ENCODE assay signal across 8 cellular contexts in the genomic region with DNA sequence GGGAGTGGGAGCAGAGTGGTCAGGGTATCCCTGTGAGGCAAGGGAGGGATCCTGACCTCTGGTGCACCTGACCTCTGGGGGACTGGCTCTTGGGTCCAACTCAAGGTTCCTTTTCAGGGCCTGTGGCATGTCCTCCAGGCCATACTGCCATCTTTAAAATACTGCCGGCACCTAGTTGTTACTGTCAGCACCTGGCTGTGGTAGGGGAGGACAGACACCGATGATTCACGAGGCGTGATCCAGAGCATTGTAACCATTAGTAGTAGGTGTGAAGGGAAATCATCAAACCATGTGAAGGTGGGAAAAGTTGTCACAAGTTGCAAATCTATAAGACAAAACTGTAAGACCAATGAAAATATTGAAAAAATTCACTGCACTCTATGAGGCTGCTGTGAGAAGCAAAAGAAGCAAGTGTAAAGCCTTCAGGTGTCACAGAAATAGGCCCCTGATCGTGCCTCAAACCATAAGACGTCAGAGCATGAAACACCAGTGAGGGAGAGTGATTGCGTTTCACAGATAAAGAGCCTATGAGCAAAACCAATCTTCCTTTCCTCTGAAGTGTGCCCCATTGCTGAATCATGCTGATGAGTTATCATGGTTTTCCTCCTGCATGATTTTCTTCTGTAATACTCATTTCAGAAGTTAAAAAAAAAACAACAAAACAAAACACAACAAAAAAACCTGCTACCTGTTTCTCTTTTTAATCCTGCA. TPM values are rescaled to one million over a fixed set of nuclear protein-coding genes. Genes with fewer than 3 reads are reported as not detected.
DNase-seq lines count a peak whose midpoint lies in the region; ATAC-seq, FAIRE-seq and TF ChIP-seq lines count a peak whose summit lies in the region.

No MANE protein-coding gene starts in this region.

- in situ Hi-C loops in HepG2 (cut with HindIII; ENCODE audit: extremely low pct_ligation_motif_present, low pct_unique_long_range_greater_than_20kb): no loop called here

- H3K4me3 ChIP-seq in liver (ENCODE audit: low read depth in 1 of 3, low read length in 3 of 3): no peak overlapping the region
- H3K4me3 ChIP-seq in HepG2 (replicated peaks in 1 of 3; ENCODE audit: insufficient read depth in 1 of 3, low read depth in 2 of 3, low read length in 3 of 3): no peak overlapping the region

- POLR2A ChIA-PET in HepG2 (lab: Yijun Ruan, JAX): no interaction called here

- no peak overlapping the region for H2AFZ ChIP-seq in HepG2 (ENCODE audit: low read length)

- H3K36me3 ChIP-seq in liver (ENCODE audit: control insufficient read depth in 4 of 4, insufficient read depth in 3 of 4, low read depth in 1 of 4, low read length in 3 of 4): no peaks in the 10 kb centered on the region
- H3K36me3 ChIP-seq in HepG2 (replicated peaks in 1 of 2; ENCODE audit: control insufficient read depth in 1 of 2, insufficient read depth in 2 of 2, low read length in 2 of 2): no peaks in the 10 kb centered on the region

- no peak overlapping the region for H3K9ac ChIP-seq in liver (ENCODE audit: low read depth in 1 of 2, low read length in 2 of 2)
- H3K9ac ChIP-seq in HepG2 (ENCODE audit: insufficient read depth, low read depth, low read length): no peak overlapping the region

- H3K79me2 ChIP-seq in HepG2 (ENCODE audit: insufficient read depth, low read length): no peaks in the 10 kb centered on the region

- H3K27ac ChIP-seq in liver (ENCODE audit: low read depth in 1 of 2, low read length in 2 of 2) (peak overlapping the region; percentile 3 to 71), HepG2 (ENCODE audit: extremely low read length, insufficient read depth, low read length) (no peak overlapping the region)

- WGBS in liver: 82% methylated on average over 7 of the region's 7 CpGs
- WGBS in HepG2 (ENCODE audit: low lambda C conversion rate): 28% methylated on average over 7 of the region's 7 CpGs

- FAIRE-seq in HepG2 (lab: Jason Lieb, UNC): no peak

- no TSS peak for BruUV-seq in HepG2 (replicated peaks; lab: Mats Ljungman, UMichigan)

- TF ChIP-seq RAD21 in liver (IDR thresholded peaks at IDR 0.05): no peak
- no peak for TF ChIP-seq RAD21 in HepG2 (CRISPR knock-in tag; IDR thresholded peaks at IDR 0.05)

- H3K9me3 ChIP-seq in liver (ENCODE audit: control insufficient read depth in 4 of 4, low read length in 3 of 4): no peaks in the 10 kb centered on the region
- no peaks in the 10 kb centered on the region for H3K9me3 ChIP-seq in HepG2 (ENCODE audit: low read length)

- H4K20me1 ChIP-seq in HepG2 (ENCODE audit: insufficient read depth, low read length): no peaks in the 10 kb centered on the region

- no peak for DNase-seq in HepG2 (ENCODE audit: low spot score)
- DNase-seq in activated T-cell treated with anti-CD3 and anti-CD28 coated beads for 24 hours (ENCODE audit: low read depth): peak; percentile 64
- DNase-seq in hepatic stellate cell (ENCODE audit: low spot score): peak; percentile 40
- DNase-seq in stimulated activated naive CD4-positive, alpha-beta T cell (lab: John Stamatoyannopoulos, UW): peak; percentile 3 to 75 (median 46)
- no peak for DNase-seq in RPMI8226
- no peak for DNase-seq in epidermal melanocyte (ENCODE audit: insufficient read length, low spot score)

- H3K27me3 ChIP-seq in liver (ENCODE audit: control insufficient read depth in 4 of 4, insufficient read depth in 4 of 4, low read length in 3 of 4) (no peaks in the 10 kb centered on the region), HepG2 (ENCODE audit: control insufficient read depth in 1 of 2, insufficient read depth in 2 of 2, low read length in 2 of 2) (no peaks in the 10 kb centered on the region)

- no peak for TF ChIP-seq POLR2A in HepG2 (IDR thresholded peaks at IDR 0.05; ENCODE audit: insufficient read depth in 1 of 2, low read depth in 2 of 2, low read length in 2 of 2)

- H3K4me1 ChIP-seq in liver (ENCODE audit: control insufficient read depth in 4 of 4, insufficient read depth in 4 of 4, low read length in 3 of 4) (peaks cover 0 to 3% (median 0%) of the 10 kb centered on the region in 4 donors), HepG2 (ENCODE audit: insufficient read depth, low read length) (no peaks in the 10 kb centered on the region)

- TF ChIP-seq CTCF in liver (IDR thresholded peaks at IDR 0.05; ENCODE audit: low read depth, low read length, missing input control): no peak
- TF ChIP-seq CTCF in HepG2 (CRISPR knock-in tag; IDR thresholded peaks at IDR 0.05): no peak

- no peak for TF ChIP-seq EP300 in HepG2 (IDR thresholded peaks at IDR 0.05; ENCODE audit: low read depth in 2 of 2, low read length in 2 of 2)
- TF ChIP-seq EP300 in HepG2 (CRISPR knock-in tag; IDR thresholded peaks at IDR 0.05; ENCODE audit: borderline replicate concordance): no peak

- H3K4me2 ChIP-seq in HepG2 (ENCODE audit: low read depth, low read length): no peak overlapping the region

- intact Hi-C loops in HepG2 (cut with micrococcal nuclease; ENCODE audit: unreplicated experiment): loop anchor here (10.0 kb wide), 1 partner anchor 369 kb away; no protein-coding TSS in a partner anchor

- no peak for ATAC-seq in HepG2
- no peak for ATAC-seq in GM19023 (IDR thresholded peaks at IDR 0.05; ENCODE audit: unreplicated experiment)

- CTCF ChIA-PET in HepG2 (lab: Yijun Ruan, JAX; ENCODE audit: low intra/inter-chr PET ratio, low total read pairs): no interaction called here

TF ChIP-seq in liver, 16 proteins besides CTCF, POLR2A, EP300 and RAD21 (continues in another document):
- TF ChIP-seq HNF4G (IDR thresholded peaks at IDR 0.05): no peak
- no peak for TF ChIP-seq ZBTB33 (IDR thresholded peaks at IDR 0.05)
- TF ChIP-seq RXRA (IDR thresholded peaks at IDR 0.05): no peak

TF ChIP-seq in HepG2, 621 proteins besides CTCF, POLR2A, EP300 and RAD21 (continues in another document):
- no peak for TF ChIP-seq AFF4 (CRISPR knock-in tag; IDR thresholded peaks at IDR 0.05)

RNA-seq across cellular contexts. Expression of gene CDC7, which starts 55.3 kb away (rescaled TPM):
- total RNA-seq in liver (10 to 100 TPM in 1 of 2 donors, under 1 TPM in 1; 0.59 to 15.0 TPM), HepG2 (2016; rRNA removed; fragmentation: Illumina TruSeq; extraction: Trizol) (12.6 and 19.2 TPM in 2 replicates)
- polyA plus RNA-seq in liver (under 1 TPM; 0.43 to 0.63 TPM), HepG2 (2011; rRNA removed) (2.3 and 2.5 TPM in 2 replicates)
- total RNA-seq in HepG2 (2016; cell fraction: cytosol; rRNA removed; fragmentation: Illumina TruSeq; extraction: Trizol; ENCODE audit: low read depth): 8.9 and 13.3 TPM in 2 replicates
- total RNA-seq in HepG2 (2016; cell fraction: insoluble cytoplasmic fraction; rRNA removed; fragmentation: Illumina TruSeq; extraction: Trizol): 12.7 and 17.3 TPM in 2 replicates
- total RNA-seq in HepG2 (2016; cell fraction: membrane; rRNA removed; fragmentation: Illumina TruSeq; extraction: Trizol): 5.8 and 8.1 TPM in 2 replicates
- 12.3 and 15.6 TPM in 2 replicates for total RNA-seq in HepG2 (2016; cell fraction: nucleus; rRNA removed; fragmentation: Illumina TruSeq; extraction: Trizol)
- polyA plus RNA-seq in HepG2 (2011; cell fraction: cytosol; rRNA removed): 1.0 and 1.2 TPM in 2 replicates
- 7.1 and 10.3 TPM in 2 replicates for polyA plus RNA-seq in HepG2 (2011; cell fraction: nucleus; rRNA removed)
- 2.8 and 3.6 TPM in 2 replicates for polyA plus RNA-seq in HepG2 (2012)
- 0.80 and 0.94 TPM in 2 replicates for polyA plus RNA-seq in HepG2 (2016; cell fraction: cytosol; fragmentation: Illumina TruSeq; extraction: Trizol; ENCODE audit: low read depth)
- 12.3 and 12.4 TPM in 2 replicates for polyA plus RNA-seq in HepG2 (2016; cell fraction: insoluble cytoplasmic fraction; fragmentation: Illumina TruSeq; extraction: Trizol; ENCODE audit: low read depth)
- polyA plus RNA-seq in HepG2 (2016; cell fraction: membrane; fragmentation: Illumina TruSeq; extraction: Trizol; ENCODE audit: low read depth): 1.9 and 2.0 TPM in 2 replicates
- 26.6 and 27.9 TPM in 2 replicates for polyA plus RNA-seq in HepG2 (2016; cell fraction: nucleus; fragmentation: Illumina TruSeq; extraction: Trizol; ENCODE audit: insufficient read depth, low read depth)
- polyA minus RNA-seq in HepG2 (2011; rRNA and poly(A)+ RNA removed; ENCODE audit: low replicate concordance): 2.2 and 24.5 TPM in 2 replicates
- polyA minus RNA-seq in HepG2 (2011; cell fraction: cytosol; rRNA and poly(A)+ RNA removed): 4.2 and 5.4 TPM in 2 replicates
- 29.9 and 30.3 TPM in 2 replicates for polyA minus RNA-seq in HepG2 (2011; cell fraction: nucleus; rRNA and poly(A)+ RNA removed)

Comparison
In these comparisons a context has a peak if more than half of its experiments do, and no peak if none do; other contexts are left out.
1. DNase-seq: peak in activated T-cell treated with anti-CD3 and anti-CD28 coated beads for 24 hours (single experiment), hepatic stellate cell (single experiment) and stimulated activated naive CD4-positive, alpha-beta T cell (6 of 6); none in HepG2 (single experiment), RPMI8226 (single experiment) and epidermal melanocyte (single experiment).